1 cellular context compared by ENCODE assay signal in the genomic region with DNA sequence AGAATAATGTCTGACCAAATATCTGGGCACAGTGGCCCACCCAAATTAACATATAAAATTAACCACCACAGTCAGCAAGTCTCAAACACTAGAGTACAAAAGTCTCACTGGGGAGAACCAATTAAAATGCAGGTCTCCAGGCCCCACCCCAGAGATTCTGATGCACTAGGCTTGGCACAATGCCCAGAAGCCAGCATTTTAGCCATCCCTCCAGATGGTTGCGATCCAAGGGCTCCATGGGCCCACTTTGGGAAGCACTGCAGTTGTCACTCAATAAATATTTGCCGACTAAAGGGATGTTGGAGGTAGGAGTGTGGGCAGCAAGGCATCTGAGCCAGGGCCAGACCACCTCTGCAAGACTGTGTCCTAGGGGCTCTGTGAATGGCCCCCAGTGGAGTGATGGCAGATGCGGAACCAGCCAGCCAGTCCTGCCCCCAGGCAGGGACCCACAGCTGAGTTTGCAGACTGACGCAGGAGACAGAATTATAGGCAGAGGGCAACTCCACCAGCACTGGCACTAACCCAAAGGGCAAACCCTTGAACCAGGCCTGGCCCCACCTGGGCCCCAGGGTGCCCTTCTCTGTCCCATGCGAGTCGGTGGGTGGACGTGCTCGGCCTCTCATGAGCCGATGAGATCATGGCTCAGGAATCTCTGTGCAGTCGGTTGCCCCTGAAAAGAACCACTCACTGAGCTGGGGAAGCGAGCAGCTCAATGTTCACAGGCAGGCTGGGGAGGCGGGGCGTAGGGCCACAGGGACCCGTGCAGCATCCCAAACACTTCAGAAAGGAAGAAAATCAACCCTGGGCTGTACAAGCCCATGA.
TF ChIP-seq lines count a peak whose summit lies in the region.

No MANE protein-coding gene starts in this region.

TF ChIP-seq in H1, 55 proteins besides CTCF, POLR2A, EP300 and RAD21 (continued from another document):
- peak; percentile 83 for TF ChIP-seq JUND (IDR thresholded peaks at IDR 0.05; ENCODE audit: low read length)
